8 cellular contexts compared by ENCODE assay signal in genomic region chr1:156338180-156338973, GRCh38. TPM values are rescaled to one million over a fixed set of nuclear protein-coding genes. Genes with fewer than 3 reads are reported as not detected.
A peak's percentile ranks its signal among the peaks of the same experiment; 100 is the strongest.
DNase-seq lines count a peak whose midpoint lies in the region; ATAC-seq, FAIRE-seq and TF ChIP-seq lines count a peak whose summit lies in the region.

Gene CCT3, minus strand, starts transcription at chr1:156338292. Its CDS starts 108 bp downstream, at chr1:156338184.
Gene TSACC, plus strand, starts transcription at chr1:156338526. Its CDS starts 1,232 bp downstream, at chr1:156339758.

- DNase-seq in AG08395 (ENCODE audit: low spot score) (peak; percentile 100), NCI-H2227 (lab: John Stamatoyannopoulos, UW; ENCODE audit: unreplicated experiment) (peak; percentile 100), cardiac fibroblast (ENCODE audit: low read depth in 2 of 2) (peak; percentile 100), iPS-NIHi7 (ENCODE audit: extremely low spot score) (peak; percentile 99), small intestine (peak; percentile 100)

- no peak for FAIRE-seq in small intestine (lab: Jason Lieb, UNC)

- 0% methylated on average over 46 to 47 of the region's 47 CpGs for WGBS in small intestine, 3 donors

- peak; percentile 94 for ATAC-seq in GM18909 (IDR thresholded peaks at IDR 0.05; ENCODE audit: poor library complexity, unreplicated experiment)
- peak; percentile 88 for ATAC-seq in HG03159 (IDR thresholded peaks at IDR 0.05; ENCODE audit: unreplicated experiment)

- H3K36me3 ChIP-seq in small intestine (ENCODE audit: control insufficient read depth in 2 of 2, insufficient read depth in 2 of 2, low read length in 2 of 2), result peaks cover 2 to 3% of the 10 kb centered on the region in 2 donors

- peaks cover 0 to 6% of the 10 kb centered on the region in 2 donors for H3K4me1 ChIP-seq in small intestine (ENCODE audit: control insufficient read depth in 2 of 2, insufficient read depth in 1 of 2, low read depth in 1 of 2, low read length in 1 of 2)

- H3K4me3 ChIP-seq in WI38 (ENCODE audit: low read depth, low read length) (peak within 1 kb of the TSS; percentile 98), cardiac fibroblast (replicated peaks in 1 of 2; ENCODE audit: low read depth in 2 of 2, low read length in 2 of 2) (peak within 1 kb of the TSS; percentile 89 to 92), small intestine (ENCODE audit: low read depth in 1 of 2, low read length in 2 of 2) (peak within 1 kb of the TSS; percentile 69 to 85)

- TF ChIP-seq CTCF in WI38 (IDR thresholded peaks at IDR 0.05; ENCODE audit: low read depth, low read length) (no peak), cardiac fibroblast (IDR thresholded peaks at IDR 0.05; ENCODE audit: low read depth, low read length) (no peak)

- no peaks in the 10 kb centered on the region for H3K27me3 ChIP-seq in small intestine (ENCODE audit: control insufficient read depth in 2 of 2, insufficient read depth in 2 of 2, low read length in 2 of 2)

- H3K9me3 ChIP-seq in small intestine (ENCODE audit: control insufficient read depth, low read depth), result no peaks in the 10 kb centered on the region

- peak within 1 kb of the TSS; percentile 24 to 89 for H3K27ac ChIP-seq in small intestine (ENCODE audit: low read depth in 1 of 2, low read length in 1 of 2)

RNA-seq across cellular contexts. Expression of gene CCT3, which starts in this region (rescaled TPM):
- polyA plus RNA-seq in small intestine, result 100 to 1,000 TPM; 113 to 187 (median 123) TPM

RNA-seq across cellular contexts. Expression of gene TSACC, which starts in this region (rescaled TPM):
- polyA plus RNA-seq in small intestine, result 1 to 10 TPM in 1 of 3 donors, under 1 TPM in 1, not detected in 1; 0.73 to 3.1 TPM

Comparison
In these comparisons a context has a peak if more than half of its experiments do, and no peak if none do; other contexts are left out.
1. Peak in every context shown above with its lines: DNase-seq, ATAC-seq, H3K4me3 ChIP-seq and H3K27ac ChIP-seq.